In genomic region chr3:23495507-23495906, GRCh38 we compare ENCODE assay signal across 14 cellular contexts.
DNase-seq lines count a peak whose midpoint lies in the region; ATAC-seq, FAIRE-seq and TF ChIP-seq lines count a peak whose summit lies in the region.
"Had no signal": no experiment of that assay in that cellular context is flagged by ENCODE, and none has a peak within 500 bp of the region (broad histone marks: within the 10 kb centered on the region; RNA-seq: fewer than 3 reads in every experiment).

No MANE protein-coding gene starts in this region.

- peaks cover 3% of the 10 kb centered on the region for H3K79me2 ChIP-seq in osteoblast (ENCODE audit: insufficient read depth, low read length)

- no peaks in the 10 kb centered on the region for H3K36me3 ChIP-seq in osteoblast (ENCODE audit: insufficient read depth, low read length)

- H4K20me1 ChIP-seq in osteoblast (ENCODE audit: insufficient read depth, low read length) = peaks cover 3% of the 10 kb centered on the region

- no peak for ATAC-seq in left lobe of liver
- ATAC-seq: activated CD4-positive, CD25-positive, alpha-beta regulatory T cell treated with anti-CD3 and anti-CD28 coated beads, Interleukin-2, amount 50 U/mL, for 24 hours had no signal

- no peak overlapping the region for H3K4me3 ChIP-seq in fibroblast of mammary gland (ENCODE audit: control insufficient read depth, low read depth, low read length)
- no peak overlapping the region for H3K4me3 ChIP-seq in osteoblast (ENCODE audit: insufficient read depth, low read length)

- no peaks in the 10 kb centered on the region for H3K36me3 Mint-ChIP-seq in type B pancreatic cell
- H3K36me3 Mint-ChIP-seq: CD4-positive, CD25-positive, alpha-beta regulatory T cell had no signal

- no peaks in the 10 kb centered on the region for H3K9me3 Mint-ChIP-seq in type B pancreatic cell

- H3K27me3 Mint-ChIP-seq in type B pancreatic cell = peaks cover 9% of the 10 kb centered on the region
- H3K27me3 Mint-ChIP-seq: CD4-positive, CD25-positive, alpha-beta regulatory T cell had no signal

- H3K27me3 ChIP-seq in osteoblast (ENCODE audit: insufficient read depth, low read length) = no peaks in the 10 kb centered on the region

- H3K9me3 ChIP-seq in osteoblast (ENCODE audit: low read depth, low read length) = no peaks in the 10 kb centered on the region

- no peak overlapping the region for H3K4me3 Mint-ChIP-seq in type B pancreatic cell
- H3K4me3 Mint-ChIP-seq: CD4-positive, CD25-positive, alpha-beta regulatory T cell had no signal

- no peak overlapping the region for H3K27ac Mint-ChIP-seq in type B pancreatic cell
- H3K27ac Mint-ChIP-seq: CD4-positive, CD25-positive, alpha-beta regulatory T cell had no signal

- DNase-seq in GM19239 (ENCODE audit: insufficient read length, low spot score) = no peak
- DNase-seq in RKO (ENCODE audit: low spot score) = peak; percentile 5
- DNase-seq in fibroblast of mammary gland (ENCODE audit: low read depth) = peak; percentile 60
- peak; percentile 31 for DNase-seq in osteoblast (ENCODE audit: insufficient read length, low spot score, missing footprints)
- DNase-seq in Kasumi-1 (lab: John Stamatoyannopoulos, UW) = no peak
- DNase-seq in type B pancreatic cell (ENCODE audit: extremely low spot score, unreplicated experiment) = no peak
- DNase-seq in left lobe of liver (ENCODE audit: low spot score) = no peak
- DNase-seq in islet precursor cell = no peak
- DNase-seq: activated T-cell treated with anti-CD3 and anti-CD28 coated beads, Interleukin-2, amount 50 U/mL, for 48 hours; CD4-positive, CD25-positive, alpha-beta regulatory T cell; NCI-H187 treated with DMSO at 0.1 percent for 48 hours; retina; SW 1271 had no signal

- H3K27ac ChIP-seq in osteoblast (ENCODE audit: low read depth, low read length) = no peak overlapping the region

- H3K4me2 ChIP-seq in osteoblast (ENCODE audit: insufficient read depth, low read length) = peak overlapping the region; percentile 19

- peak; percentile 33 for FAIRE-seq in GM19239 (lab: Jason Lieb, UNC)

- TF ChIP-seq CTCF in fibroblast of mammary gland (conservative IDR thresholded peaks at IDR 0.05; ENCODE audit: control insufficient read depth, insufficient read depth, low read depth, low read length) = no peak
- no peak for TF ChIP-seq CTCF in osteoblast (IDR thresholded peaks at IDR 0.05; ENCODE audit: extremely low read depth, low read depth, low read length)
- TF ChIP-seq CTCF in type B pancreatic cell (conservative IDR thresholded peaks at IDR 0.05) = no peak

- H2AFZ ChIP-seq in osteoblast (ENCODE audit: low read length) = no peak overlapping the region

- peaks cover 11% of the 10 kb centered on the region for H3K4me1 ChIP-seq in osteoblast (ENCODE audit: insufficient read depth, low read length)

- peaks cover 16% of the 10 kb centered on the region for H3K4me1 Mint-ChIP-seq in type B pancreatic cell (ENCODE audit: unreplicated experiment)

Comparison
In these comparisons a context has a peak if more than half of its experiments do, and no peak if none do; other contexts are left out.
1. DNase-seq: peak in RKO (single experiment), fibroblast of mammary gland (single experiment) and osteoblast (single experiment); none in GM19239 (single experiment), Kasumi-1 (0 of 2), type B pancreatic cell (single experiment), left lobe of liver (single experiment) and islet precursor cell (single experiment).